ENCODE assay signal across 1 cellular context in the genomic region with DNA sequence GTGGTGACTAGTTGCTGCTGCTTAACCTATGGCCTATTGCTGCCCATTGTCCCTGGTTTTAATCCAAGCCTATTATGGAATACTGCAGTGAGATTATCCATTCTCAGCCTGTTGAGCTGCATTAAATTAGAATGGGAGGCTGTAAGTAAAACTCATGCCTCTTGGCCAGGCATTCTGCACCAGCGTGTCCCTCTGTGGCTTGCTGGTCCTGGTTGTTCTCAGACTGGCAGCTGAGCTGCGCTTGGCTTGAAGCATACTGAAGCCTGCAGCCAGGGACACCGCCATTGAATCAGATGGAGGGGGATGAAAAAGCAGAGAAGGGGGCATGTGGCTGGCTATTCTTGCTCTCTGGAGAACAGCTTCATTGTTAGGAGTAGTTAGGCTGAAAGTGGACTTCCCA.
TF ChIP-seq lines count a peak whose summit lies in the region.

No MANE protein-coding gene starts in this region.

TF ChIP-seq in GM23338, 12 proteins besides CTCF, POLR2A, EP300 and RAD21 (continued from another document):
- TF ChIP-seq, protein P1, sequence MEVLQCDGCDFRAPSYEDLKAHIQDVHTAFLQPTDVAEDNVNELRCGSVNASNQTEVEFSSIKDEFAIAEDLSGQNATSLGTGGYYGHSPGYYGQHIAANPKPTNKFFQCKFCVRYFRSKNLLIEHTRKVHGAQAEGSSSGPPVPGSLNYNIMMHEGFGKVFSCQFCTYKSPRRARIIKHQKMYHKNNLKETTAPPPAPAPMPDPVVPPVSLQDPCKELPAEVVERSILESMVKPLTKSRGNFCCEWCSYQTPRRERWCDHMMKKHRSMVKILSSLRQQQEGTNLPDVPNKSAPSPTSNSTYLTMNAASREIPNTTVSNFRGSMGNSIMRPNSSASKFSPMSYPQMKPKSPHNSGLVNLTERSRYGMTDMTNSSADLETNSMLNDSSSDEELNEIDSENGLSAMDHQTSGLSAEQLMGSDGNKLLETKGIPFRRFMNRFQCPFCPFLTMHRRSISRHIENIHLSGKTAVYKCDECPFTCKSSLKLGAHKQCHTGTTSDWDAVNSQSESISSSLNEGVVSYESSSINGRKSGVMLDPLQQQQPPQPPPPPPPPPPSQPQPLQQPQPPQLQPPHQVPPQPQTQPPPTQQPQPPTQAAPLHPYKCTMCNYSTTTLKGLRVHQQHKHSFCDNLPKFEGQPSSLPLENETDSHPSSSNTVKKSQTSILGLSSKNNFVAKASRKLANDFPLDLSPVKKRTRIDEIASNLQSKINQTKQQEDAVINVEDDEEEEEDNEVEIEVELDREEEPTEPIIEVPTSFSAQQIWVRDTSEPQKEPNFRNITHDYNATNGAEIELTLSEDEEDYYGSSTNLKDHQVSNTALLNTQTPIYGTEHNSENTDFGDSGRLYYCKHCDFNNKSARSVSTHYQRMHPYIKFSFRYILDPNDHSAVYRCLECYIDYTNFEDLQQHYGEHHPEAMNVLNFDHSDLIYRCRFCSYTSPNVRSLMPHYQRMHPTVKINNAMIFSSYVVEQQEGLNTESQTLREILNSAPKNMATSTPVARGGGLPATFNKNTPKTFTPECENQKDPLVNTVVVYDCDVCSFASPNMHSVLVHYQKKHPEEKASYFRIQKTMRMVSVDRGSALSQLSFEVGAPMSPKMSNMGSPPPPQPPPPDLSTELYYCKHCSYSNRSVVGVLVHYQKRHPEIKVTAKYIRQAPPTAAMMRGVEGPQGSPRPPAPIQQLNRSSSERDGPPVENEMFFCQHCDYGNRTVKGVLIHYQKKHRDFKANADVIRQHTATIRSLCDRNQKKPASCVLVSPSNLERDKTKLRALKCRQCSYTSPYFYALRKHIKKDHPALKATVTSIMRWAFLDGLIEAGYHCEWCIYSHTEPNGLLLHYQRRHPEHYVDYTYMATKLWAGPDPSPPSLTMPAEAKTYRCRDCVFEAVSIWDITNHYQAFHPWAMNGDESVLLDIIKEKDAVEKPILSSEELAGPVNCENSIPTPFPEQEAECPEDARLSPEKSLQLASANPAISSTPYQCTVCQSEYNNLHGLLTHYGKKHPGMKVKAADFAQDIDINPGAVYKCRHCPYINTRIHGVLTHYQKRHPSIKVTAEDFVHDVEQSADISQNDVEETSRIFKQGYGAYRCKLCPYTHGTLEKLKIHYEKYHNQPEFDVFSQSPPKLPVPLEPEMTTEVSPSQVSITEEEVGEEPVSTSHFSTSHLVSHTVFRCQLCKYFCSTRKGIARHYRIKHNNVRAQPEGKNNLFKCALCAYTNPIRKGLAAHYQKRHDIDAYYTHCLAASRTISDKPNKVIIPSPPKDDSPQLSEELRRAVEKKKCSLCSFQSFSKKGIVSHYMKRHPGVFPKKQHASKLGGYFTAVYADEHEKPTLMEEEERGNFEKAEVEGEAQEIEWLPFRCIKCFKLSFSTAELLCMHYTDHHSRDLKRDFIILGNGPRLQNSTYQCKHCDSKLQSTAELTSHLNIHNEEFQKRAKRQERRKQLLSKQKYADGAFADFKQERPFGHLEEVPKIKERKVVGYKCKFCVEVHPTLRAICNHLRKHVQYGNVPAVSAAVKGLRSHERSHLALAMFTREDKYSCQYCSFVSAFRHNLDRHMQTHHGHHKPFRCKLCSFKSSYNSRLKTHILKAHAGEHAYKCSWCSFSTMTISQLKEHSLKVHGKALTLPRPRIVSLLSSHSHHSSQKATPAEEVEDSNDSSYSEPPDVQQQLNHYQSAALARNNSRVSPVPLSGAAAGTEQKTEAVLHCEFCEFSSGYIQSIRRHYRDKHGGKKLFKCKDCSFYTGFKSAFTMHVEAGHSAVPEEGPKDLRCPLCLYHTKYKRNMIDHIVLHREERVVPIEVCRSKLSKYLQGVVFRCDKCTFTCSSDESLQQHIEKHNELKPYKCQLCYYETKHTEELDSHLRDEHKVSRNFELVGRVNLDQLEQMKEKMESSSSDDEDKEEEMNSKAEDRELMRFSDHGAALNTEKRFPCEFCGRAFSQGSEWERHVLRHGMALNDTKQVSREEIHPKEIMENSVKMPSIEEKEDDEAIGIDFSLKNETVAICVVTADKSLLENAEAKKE (CRISPR knock-in tag; IDR thresholded peaks at IDR 0.05): no peak
- TF ChIP-seq EZH2phosphoT487 (IDR thresholded peaks at IDR 0.05; ENCODE audit: unreplicated experiment) (no peak), CREB1 (CRISPR knock-in tag; IDR thresholded peaks at IDR 0.05; ENCODE audit: low read depth) (no peak), ZNF331 (CRISPR knock-in tag; IDR thresholded peaks at IDR 0.05; ENCODE audit: low read depth) (no peak), EZH2 (IDR thresholded peaks at IDR 0.05; ENCODE audit: low read depth, unreplicated experiment) (no peak), ZNF114 (CRISPR knock-in tag; IDR thresholded peaks at IDR 0.05) (no peak)
- TF ChIP-seq, protein P2, sequence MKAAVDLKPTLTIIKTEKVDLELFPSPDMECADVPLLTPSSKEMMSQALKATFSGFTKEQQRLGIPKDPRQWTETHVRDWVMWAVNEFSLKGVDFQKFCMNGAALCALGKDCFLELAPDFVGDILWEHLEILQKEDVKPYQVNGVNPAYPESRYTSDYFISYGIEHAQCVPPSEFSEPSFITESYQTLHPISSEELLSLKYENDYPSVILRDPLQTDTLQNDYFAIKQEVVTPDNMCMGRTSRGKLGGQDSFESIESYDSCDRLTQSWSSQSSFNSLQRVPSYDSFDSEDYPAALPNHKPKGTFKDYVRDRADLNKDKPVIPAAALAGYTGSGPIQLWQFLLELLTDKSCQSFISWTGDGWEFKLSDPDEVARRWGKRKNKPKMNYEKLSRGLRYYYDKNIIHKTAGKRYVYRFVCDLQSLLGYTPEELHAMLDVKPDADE (IDR thresholded peaks at IDR 0.05): no peak
